ENCODE assay signal across 17 cellular contexts in the genomic region with DNA sequence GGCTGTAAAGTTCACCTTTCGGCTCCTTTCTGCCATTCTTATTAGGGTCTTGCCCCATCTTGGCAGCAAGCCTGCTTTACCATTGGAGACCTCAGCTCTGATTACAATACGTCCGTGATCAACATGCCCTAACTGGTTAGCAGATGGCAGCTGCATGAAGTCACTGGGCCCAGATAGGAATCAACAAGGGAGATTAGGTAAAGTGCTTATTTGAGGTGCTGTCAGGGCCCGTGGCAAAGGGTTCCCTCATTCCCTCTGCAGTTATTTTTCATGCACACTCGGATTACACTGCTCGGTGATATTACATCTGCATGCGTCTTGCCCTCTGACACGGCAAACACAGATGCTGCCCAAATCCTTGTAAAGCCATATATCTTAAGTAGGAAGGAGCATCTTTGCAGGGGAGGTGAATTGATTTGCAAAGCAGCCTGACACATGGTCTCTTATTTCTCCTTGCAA.
A peak's percentile ranks its signal among the peaks of the same experiment; 100 is the strongest.
DNase-seq lines count a peak whose midpoint lies in the region; ATAC-seq and TF ChIP-seq lines count a peak whose summit lies in the region.
"Had no signal": no experiment of that assay in that cellular context is flagged by ENCODE, and none has a peak within 500 bp of the region (broad histone marks: within the 10 kb centered on the region; RNA-seq: fewer than 3 reads in every experiment).

No MANE protein-coding gene starts in this region.

- H3K4me3 Mint-ChIP-seq in CD4-positive, alpha-beta memory T cell, result no peak overlapping the region
- H3K4me3 Mint-ChIP-seq: activated CD4-positive, alpha-beta T cell treated with anti-CD3 and anti-CD28 coated beads, Interleukin-2, amount 10 ng/mL, durations not matched to agents 24 days and 14 days; neural crest cell had no signal

- TF ChIP-seq POLR2A in prostate gland (IDR thresholded peaks at IDR 0.05), result no peak

- H3K27ac Mint-ChIP-seq in CD4-positive, alpha-beta memory T cell, result peak overlapping the region in 1 of 7 donors; percentile 55
- H3K27ac Mint-ChIP-seq: activated CD4-positive, alpha-beta T cell treated with anti-CD3 and anti-CD28 coated beads, Interleukin-2, amount 10 ng/mL, durations not matched to agents 24 days and 14 days had no signal

- H3K9ac ChIP-seq in SK-N-SH, result no peak overlapping the region

- peak in 1 of 2 experiments; percentile 45; a peak in 1 of 4 replicates for TF ChIP-seq EP300 in SK-N-SH (IDR thresholded peaks at IDR 0.05; ENCODE audit: borderline replicate concordance in 1 of 2, low read depth in 1 of 2, low read length in 1 of 2)

- H3F3A ChIP-seq in SK-N-SH (replicated peaks; ENCODE audit: insufficient read depth), result no peaks in the 10 kb centered on the region

- no peaks in the 10 kb centered on the region for H3K79me2 ChIP-seq in SK-N-SH (ENCODE audit: insufficient read depth)

- no peak for TF ChIP-seq RAD21 in SK-N-SH (IDR thresholded peaks at IDR 0.05; ENCODE audit: low read length)

- no peak for ATAC-seq in HG03565 (IDR thresholded peaks at IDR 0.05; ENCODE audit: unreplicated experiment)
- no peak for ATAC-seq in HG02870 (IDR thresholded peaks at IDR 0.05; ENCODE audit: unreplicated experiment)
- ATAC-seq: Panc1; stimulated activated naive CD8-positive, alpha-beta T cell treated with anti-CD3 and anti-CD28 coated beads, Interleukin-15, Interleukin-2, amounts not matched to agents 100 U/mL and 50 U/mL, for 24 hours had no signal

- TF ChIP-seq CTCF in HEK293 (tag by site-specific recombination; IDR thresholded peaks at IDR 0.05) (no peak), SK-N-SH (IDR thresholded peaks at IDR 0.05) (no peak), prostate gland (IDR thresholded peaks at IDR 0.05) (no peak)

- no peak overlapping the region for H2AFZ ChIP-seq in SK-N-SH (ENCODE audit: low read depth)

- POLR2A ChIA-PET in HEK293 (lab: Yijun Ruan, JAX), result no interaction called here
- POLR2A ChIA-PET in SK-N-SH (lab: Yijun Ruan, JAX), result no interaction called here
- POLR2A ChIA-PET in CD4-positive, alpha-beta memory T cell (lab: Charles Lee; ENCODE audit: partially characterized antibody), result interaction anchor here (0.7 to 1.5 kb wide), 3 partner anchors 17 to 852 kb away, joined by 3 to 6 read pairs (median 3); partner anchors contain the start of gene MAF

- WGBS in SK-N-SH (ENCODE audit: low lambda C conversion rate), result 54% methylated on average over 8 of the region's 8 CpGs
- WGBS in prostate gland, result 43% methylated on average over 8 of the region's 8 CpGs

- H3K9me3 Mint-ChIP-seq in CD4-positive, alpha-beta memory T cell, result peaks cover 0 to 2% (median 0%) of the 10 kb centered on the region in 8 donors
- H3K9me3 Mint-ChIP-seq: neural crest cell had no signal

- H3K9me2 ChIP-seq in SK-N-SH, result no peaks in the 10 kb centered on the region

- intact Hi-C loops in prostate gland (cut with DNase I), result no loop called here
- intact Hi-C loops in CD4-positive, alpha-beta memory T cell (cut with micrococcal nuclease), result loop anchor here (10.0 kb wide), 2 partner anchors 526 to 856 kb away; partner anchors contain the start of gene MAF

- H3K27me3 ChIP-seq in SK-N-SH (ENCODE audit: insufficient read depth), result no peaks in the 10 kb centered on the region
- no peaks in the 10 kb centered on the region for H3K27me3 ChIP-seq in prostate gland (replicated peaks; ENCODE audit: insufficient read depth)
- H3K27me3 ChIP-seq in CD4-positive, alpha-beta memory T cell (ENCODE audit: insufficient read depth, low read length), result no peaks in the 10 kb centered on the region
- H3K27me3 ChIP-seq: uterus had no signal

- H3K36me3 ChIP-seq in HEK293 (ENCODE audit: control insufficient read depth in 2 of 2, insufficient read depth in 1 of 2, low read length in 2 of 2), result no peaks in the 10 kb centered on the region
- no peaks in the 10 kb centered on the region for H3K36me3 ChIP-seq in SK-N-SH (replicated peaks in 1 of 2; ENCODE audit: control insufficient read depth in 1 of 2, insufficient read depth in 2 of 2, low read length in 1 of 2)
- H3K36me3 ChIP-seq in prostate gland, result no peaks in the 10 kb centered on the region
- no peaks in the 10 kb centered on the region for H3K36me3 ChIP-seq in CD4-positive, alpha-beta memory T cell (ENCODE audit: insufficient read depth, low read length)
- H3K36me3 ChIP-seq: uterus had no signal

- H3K9me3 ChIP-seq in HEK293 (ENCODE audit: control insufficient read depth, insufficient read depth, low read depth, low read length) (no peaks in the 10 kb centered on the region), SK-N-SH (no peaks in the 10 kb centered on the region), prostate gland (no peaks in the 10 kb centered on the region)
- H3K9me3 ChIP-seq in CD4-positive, alpha-beta memory T cell (ENCODE audit: control insufficient read depth in 1 of 2, low read length in 2 of 2), result no peaks in the 10 kb centered on the region
- H3K9me3 ChIP-seq: uterus had no signal

- peaks cover 30 to 46% (median 36%) of the 10 kb centered on the region in 4 donors for H3K4me1 Mint-ChIP-seq in CD4-positive, alpha-beta memory T cell

- no peak overlapping the region; the same call in 1 of the 2 replicates for H3K27ac ChIP-seq in HEK293 (ENCODE audit: extremely low read depth, low read depth, low read length)
- no peak overlapping the region for H3K27ac ChIP-seq in SK-N-SH (ENCODE audit: low read depth in 2 of 2, low read length in 1 of 2)
- H3K27ac ChIP-seq in prostate gland, result no peak overlapping the region
- no peak overlapping the region for H3K27ac ChIP-seq in CD4-positive, alpha-beta memory T cell (ENCODE audit: low read depth, low read length)
- H3K27ac ChIP-seq: C4-2B had no signal

- H3K4me1 ChIP-seq in HEK293 (ENCODE audit: control insufficient read depth, insufficient read depth, low read length) (peaks cover 21% of the 10 kb centered on the region), SK-N-SH (ENCODE audit: control insufficient read depth in 1 of 2, insufficient read depth in 2 of 2, low read depth in 1 of 2, low read length in 1 of 2) (peaks cover 0 to 12% of the 10 kb centered on the region in 2 experiments; a peak in 1 of 4 replicates), prostate gland (replicated peaks) (peaks cover 5% of the 10 kb centered on the region)
- peaks cover 38% of the 10 kb centered on the region for H3K4me1 ChIP-seq in CD4-positive, alpha-beta memory T cell (ENCODE audit: insufficient read depth, low read length)
- H3K4me1 ChIP-seq: uterus had no signal

- peaks cover 0 to 4% of the 10 kb centered on the region in 2 donors for H3K36me3 Mint-ChIP-seq in CD4-positive, alpha-beta memory T cell

- H4K20me1 ChIP-seq in SK-N-SH (ENCODE audit: insufficient read depth), result no peaks in the 10 kb centered on the region

- H3K4me3 ChIP-seq in HEK293 (ENCODE audit: low read depth, low read length), result no peak overlapping the region
- H3K4me3 ChIP-seq in SK-N-SH (ENCODE audit: low read depth in 2 of 2, low read length in 1 of 2), result no peak overlapping the region
- H3K4me3 ChIP-seq in prostate gland, result no peak overlapping the region
- H3K4me3 ChIP-seq in CD4-positive, alpha-beta memory T cell (ENCODE audit: low read length in 2 of 2), result no peak overlapping the region
- H3K4me3 ChIP-seq: uterus had no signal

- DNase-seq in NCI-H2107 treated with DMSO at 0.1 percent for 48 hours (lab: John Stamatoyannopoulos, UW; ENCODE audit: unreplicated experiment) (peak; percentile 75), SK-N-SH (peak; percentile 51), prostate gland (ENCODE audit: low spot score) (peak; percentile 69)
- no peak for DNase-seq in CD4-positive, alpha-beta memory T cell
- DNase-seq: activated CD4-positive, alpha-beta T cell treated with anti-CD3 and anti-CD28 coated beads, Interleukin-2, amount 10 ng/mL, durations not matched to agents 24 days and 14 days; amygdala; GF-D8; IMR-90; NCI-H187; stimulated activated naive CD8-positive, alpha-beta T cell treated with anti-CD3 and anti-CD28 coated beads, Interleukin-15, Interleukin-2, amounts not matched to agents 100 U/mL and 50 U/mL, for 24 hours; uterus had no signal

- CTCF ChIA-PET in HEK293 (lab: Yijun Ruan, JAX) (no interaction called here), SK-N-SH (lab: Yijun Ruan, JAX) (interaction anchor here (1.0 kb wide), 2 partner anchors 22 to 244 kb away, joined by 3 to 5 read pairs; no protein-coding TSS in a partner anchor)
- CTCF ChIA-PET in CD4-positive, alpha-beta memory T cell (lab: Charles Lee; ENCODE audit: partially characterized antibody), result interaction anchor here (1.3 to 2.0 kb wide), 3 partner anchors 14 to 22 kb away, joined by 3 to 13 read pairs (median 3); no protein-coding TSS in a partner anchor

- no peak overlapping the region for H3K4me2 ChIP-seq in SK-N-SH

- H3K27me3 Mint-ChIP-seq in CD4-positive, alpha-beta memory T cell, result no peaks in the 10 kb centered on the region
- H3K27me3 Mint-ChIP-seq: activated CD4-positive, alpha-beta T cell treated with anti-CD3 and anti-CD28 coated beads, Interleukin-2, amount 10 ng/mL, durations not matched to agents 24 days and 14 days had no signal

TF ChIP-seq in HEK293, 187 proteins besides CTCF, POLR2A, EP300 and RAD21 (continues in another document):
- TF ChIP-seq MZF1 (tag by site-specific recombination; IDR thresholded peaks at IDR 0.05; ENCODE audit: borderline replicate concordance), result peak; percentile 90; the same call in 1 of the 2 replicates
- TF ChIP-seq KLF17 (tag by site-specific recombination; IDR thresholded peaks at IDR 0.05), result no peak
- TF ChIP-seq ZNF335 (tag by site-specific recombination; conservative IDR thresholded peaks at IDR 0.05), result peak; percentile 30; the same call in 1 of the 2 replicates

TF ChIP-seq in SK-N-SH, 30 proteins besides CTCF, POLR2A, EP300 and RAD21:
- TF ChIP-seq RXRA (IDR thresholded peaks at IDR 0.05; ENCODE audit: borderline replicate concordance, low read depth), result no peak
- TF ChIP-seq GATA2 (CRISPR knock-in tag; IDR thresholded peaks at IDR 0.05), result peak; percentile 91
- no peak for TF ChIP-seq RFX5 (IDR thresholded peaks at IDR 0.05; ENCODE audit: low read length)
- TF ChIP-seq MXI1 (IDR thresholded peaks at IDR 0.05; ENCODE audit: low read depth, low read length), result 0 out of 2 replicates have a peak, but pooled peaks have one; percentile 19
- TF ChIP-seq ELF1 (IDR thresholded peaks at IDR 0.05), result no peak
- TF ChIP-seq RCOR1 (IDR thresholded peaks at IDR 0.05; ENCODE audit: low read length), result peak; percentile 49; the same call in 1 of the 2 replicates
- TF ChIP-seq, protein P1, sequence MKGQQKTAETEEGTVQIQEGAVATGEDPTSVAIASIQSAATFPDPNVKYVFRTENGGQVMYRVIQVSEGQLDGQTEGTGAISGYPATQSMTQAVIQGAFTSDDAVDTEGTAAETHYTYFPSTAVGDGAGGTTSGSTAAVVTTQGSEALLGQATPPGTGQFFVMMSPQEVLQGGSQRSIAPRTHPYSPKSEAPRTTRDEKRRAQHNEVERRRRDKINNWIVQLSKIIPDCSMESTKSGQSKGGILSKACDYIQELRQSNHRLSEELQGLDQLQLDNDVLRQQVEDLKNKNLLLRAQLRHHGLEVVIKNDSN (IDR thresholded peaks at IDR 0.05; ENCODE audit: borderline replicate concordance, low read depth), result no peak
- no peak for TF ChIP-seq NFIC (IDR thresholded peaks at IDR 0.05; ENCODE audit: borderline replicate concordance)

Comparison
In these comparisons a context has a peak if more than half of its experiments do, and no peak if none do; other contexts are left out.
1. DNase-seq: peak in NCI-H2107 treated with DMSO at 0.1 percent for 48 hours (single experiment), SK-N-SH (single experiment) and prostate gland (single experiment); none in CD4-positive, alpha-beta memory T cell (0 of 5).